In genomic region chr4:79535516-79535915, GRCh38 we compare ENCODE assay signal across 23 cellular contexts.
"Had no signal": no experiment of that assay in that cellular context is flagged by ENCODE, and none has a peak within 500 bp of the region (broad histone marks: within the 10 kb centered on the region; RNA-seq: fewer than 3 reads in every experiment).

No MANE protein-coding gene starts in this region.

- H3K4me3 ChIP-seq: gastrocnemius medialis, heart left ventricle had no signal

- H3K4me1 ChIP-seq: gastrocnemius medialis, heart left ventricle had no signal

- DNase-seq: activated B cell treated with CpG ODN at 0.5 μM for 24 hours; activated CD4-positive, alpha-beta T cell treated with anti-CD3 and anti-CD28 coated beads for 48 hours; activated CD4-positive, alpha-beta T cell treated with anti-CD3 and anti-CD28 coated beads, Interleukin-2, amount 50 U/mL, for 1 hour; activated CD4-positive, alpha-beta T cell treated with anti-CD3 and anti-CD28 coated beads, Interleukin-2, amount 50 U/mL, for 48 hours; activated CD8-positive, alpha-beta memory T cell treated with anti-CD3 and anti-CD28 coated beads for 24 hours; activated CD8-positive, alpha-beta T cell treated with anti-CD3 and anti-CD28 coated beads for 36 hours; activated effector memory CD4-positive, alpha-beta T cell treated with Interleukin-2 at 50 U/mL for 16 hours; activated gamma-delta T cell treated with Interleukin-2 at 50 U/mL for 16 hours; activated naive CD4-positive, alpha-beta T cell treated with anti-CD3 and anti-CD28 coated beads, Interleukin-2, amount 50 U/mL, for 16 hours; activated naive CD4-positive, alpha-beta T cell treated with Interleukin-2 at 50 U/mL for 16 hours; activated T-cell treated with anti-CD3 and anti-CD28 coated beads, Interleukin-2, amount 50 U/mL, for 4 hours; amniotic stem cell; anterior cingulate cortex; brain microvascular endothelial cell; effector CD8-positive, alpha-beta T cell; foreskin fibroblast; gastrocnemius medialis; glutamatergic neuron; heart left ventricle; T-helper 2 cell had no signal

- FAIRE-seq: astrocyte, bronchial epithelial cell had no signal

- H3K36me3 ChIP-seq: brain microvascular endothelial cell, gastrocnemius medialis, heart left ventricle had no signal

- H3K27ac ChIP-seq: brain microvascular endothelial cell, gastrocnemius medialis, heart left ventricle, VCaP had no signal

- H3K9me3 ChIP-seq: gastrocnemius medialis, heart left ventricle had no signal
